ENCODE assay signal across 1 cellular context in genomic region chr16:47141773-47142468, GRCh38.
TF ChIP-seq lines count a peak whose summit lies in the region.

No MANE protein-coding gene starts in this region.

TF ChIP-seq in HepG2, 621 proteins besides CTCF, POLR2A, EP300 and RAD21 (continued from another document and continues in another):
- TF ChIP-seq DMTF1 (CRISPR knock-in tag; IDR thresholded peaks at IDR 0.05) (no peak), HMG20A (CRISPR knock-in tag; IDR thresholded peaks at IDR 0.05; ENCODE audit: borderline replicate concordance) (no peak), DNMT1 (CRISPR knock-in tag; IDR thresholded peaks at IDR 0.05) (no peak), STAG1 (CRISPR knock-in tag; IDR thresholded peaks at IDR 0.05) (peak; percentile 99), ZNF766 (CRISPR knock-in tag; IDR thresholded peaks at IDR 0.05; ENCODE audit: borderline replicate concordance) (no peak), ZNF629 (CRISPR knock-in tag; conservative IDR thresholded peaks at IDR 0.05) (no peak), PBX3 (CRISPR knock-in tag; IDR thresholded peaks at IDR 0.05; ENCODE audit: borderline replicate concordance) (no peak), HDAC1 (CRISPR knock-in tag; IDR thresholded peaks at IDR 0.05) (peak; percentile 43; the same call in 1 of the 2 replicates), SP4 (CRISPR knock-in tag; IDR thresholded peaks at IDR 0.05) (no peak), KLF15 (CRISPR knock-in tag; IDR thresholded peaks at IDR 0.05; ENCODE audit: borderline replicate concordance) (no peak), LCORL (IDR thresholded peaks at IDR 0.05) (no peak), LCORL (CRISPR knock-in tag; IDR thresholded peaks at IDR 0.05) (no peak), ZNF550 (CRISPR knock-in tag; IDR thresholded peaks at IDR 0.05; ENCODE audit: borderline replicate concordance) (no peak), SAP130 (CRISPR knock-in tag; IDR thresholded peaks at IDR 0.05; ENCODE audit: low read depth) (peak; percentile 79), ZNF850 (CRISPR knock-in tag; conservative IDR thresholded peaks at IDR 0.05) (no peak), ZNF615 (CRISPR knock-in tag; IDR thresholded peaks at IDR 0.05; ENCODE audit: borderline replicate concordance) (no peak), NAIF1 (CRISPR knock-in tag; IDR thresholded peaks at IDR 0.05; ENCODE audit: borderline replicate concordance) (no peak), ZNF337 (CRISPR knock-in tag; IDR thresholded peaks at IDR 0.05; ENCODE audit: borderline replicate concordance, low read depth) (no peak), ZNF552 (CRISPR knock-in tag; IDR thresholded peaks at IDR 0.05; ENCODE audit: borderline replicate concordance) (no peak), DPF2 (CRISPR knock-in tag; IDR thresholded peaks at IDR 0.05; ENCODE audit: borderline replicate concordance, low read depth) (no peak), HDAC6 (IDR thresholded peaks at IDR 0.05; ENCODE audit: low read depth, low read length) (no peak), ZNF549 (CRISPR knock-in tag; IDR thresholded peaks at IDR 0.05) (no peak), PRPF4 (IDR thresholded peaks at IDR 0.05; ENCODE audit: low read depth, low read length, poor library complexity, severe bottlenecking) (no peak), ZNF354B (CRISPR knock-in tag; IDR thresholded peaks at IDR 0.05) (no peak), ZIK1 (CRISPR knock-in tag; IDR thresholded peaks at IDR 0.05; ENCODE audit: borderline replicate concordance, low read depth) (no peak), AHDC1 (CRISPR knock-in tag; IDR thresholded peaks at IDR 0.05; ENCODE audit: borderline replicate concordance) (no peak), BHLHE40 (IDR thresholded peaks at IDR 0.05; ENCODE audit: low read length) (0 out of 2 replicates have a peak, but pooled peaks have one; percentile 23)
- TF ChIP-seq, protein P1, sequence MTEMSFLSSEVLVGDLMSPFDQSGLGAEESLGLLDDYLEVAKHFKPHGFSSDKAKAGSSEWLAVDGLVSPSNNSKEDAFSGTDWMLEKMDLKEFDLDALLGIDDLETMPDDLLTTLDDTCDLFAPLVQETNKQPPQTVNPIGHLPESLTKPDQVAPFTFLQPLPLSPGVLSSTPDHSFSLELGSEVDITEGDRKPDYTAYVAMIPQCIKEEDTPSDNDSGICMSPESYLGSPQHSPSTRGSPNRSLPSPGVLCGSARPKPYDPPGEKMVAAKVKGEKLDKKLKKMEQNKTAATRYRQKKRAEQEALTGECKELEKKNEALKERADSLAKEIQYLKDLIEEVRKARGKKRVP (CRISPR knock-in tag; IDR thresholded peaks at IDR 0.05), result peak in 1 of 2 experiments; percentile 10; a peak in 1 of 4 replicates
- TF ChIP-seq, protein P2, sequence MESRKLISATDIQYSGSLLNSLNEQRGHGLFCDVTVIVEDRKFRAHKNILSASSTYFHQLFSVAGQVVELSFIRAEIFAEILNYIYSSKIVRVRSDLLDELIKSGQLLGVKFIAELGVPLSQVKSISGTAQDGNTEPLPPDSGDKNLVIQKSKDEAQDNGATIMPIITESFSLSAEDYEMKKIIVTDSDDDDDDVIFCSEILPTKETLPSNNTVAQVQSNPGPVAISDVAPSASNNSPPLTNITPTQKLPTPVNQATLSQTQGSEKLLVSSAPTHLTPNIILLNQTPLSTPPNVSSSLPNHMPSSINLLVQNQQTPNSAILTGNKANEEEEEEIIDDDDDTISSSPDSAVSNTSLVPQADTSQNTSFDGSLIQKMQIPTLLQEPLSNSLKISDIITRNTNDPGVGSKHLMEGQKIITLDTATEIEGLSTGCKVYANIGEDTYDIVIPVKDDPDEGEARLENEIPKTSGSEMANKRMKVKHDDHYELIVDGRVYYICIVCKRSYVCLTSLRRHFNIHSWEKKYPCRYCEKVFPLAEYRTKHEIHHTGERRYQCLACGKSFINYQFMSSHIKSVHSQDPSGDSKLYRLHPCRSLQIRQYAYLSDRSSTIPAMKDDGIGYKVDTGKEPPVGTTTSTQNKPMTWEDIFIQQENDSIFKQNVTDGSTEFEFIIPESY (CRISPR knock-in tag; IDR thresholded peaks at IDR 0.05), result 0 out of 2 replicates have a peak, but pooled peaks have one; percentile 36
- TF ChIP-seq, protein P3, sequence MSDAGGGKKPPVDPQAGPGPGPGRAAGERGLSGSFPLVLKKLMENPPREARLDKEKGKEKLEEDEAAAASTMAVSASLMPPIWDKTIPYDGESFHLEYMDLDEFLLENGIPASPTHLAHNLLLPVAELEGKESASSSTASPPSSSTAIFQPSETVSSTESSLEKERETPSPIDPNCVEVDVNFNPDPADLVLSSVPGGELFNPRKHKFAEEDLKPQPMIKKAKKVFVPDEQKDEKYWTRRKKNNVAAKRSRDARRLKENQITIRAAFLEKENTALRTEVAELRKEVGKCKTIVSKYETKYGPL (CRISPR knock-in tag; IDR thresholded peaks at IDR 0.05), result no peak
- TF ChIP-seq, protein P4, sequence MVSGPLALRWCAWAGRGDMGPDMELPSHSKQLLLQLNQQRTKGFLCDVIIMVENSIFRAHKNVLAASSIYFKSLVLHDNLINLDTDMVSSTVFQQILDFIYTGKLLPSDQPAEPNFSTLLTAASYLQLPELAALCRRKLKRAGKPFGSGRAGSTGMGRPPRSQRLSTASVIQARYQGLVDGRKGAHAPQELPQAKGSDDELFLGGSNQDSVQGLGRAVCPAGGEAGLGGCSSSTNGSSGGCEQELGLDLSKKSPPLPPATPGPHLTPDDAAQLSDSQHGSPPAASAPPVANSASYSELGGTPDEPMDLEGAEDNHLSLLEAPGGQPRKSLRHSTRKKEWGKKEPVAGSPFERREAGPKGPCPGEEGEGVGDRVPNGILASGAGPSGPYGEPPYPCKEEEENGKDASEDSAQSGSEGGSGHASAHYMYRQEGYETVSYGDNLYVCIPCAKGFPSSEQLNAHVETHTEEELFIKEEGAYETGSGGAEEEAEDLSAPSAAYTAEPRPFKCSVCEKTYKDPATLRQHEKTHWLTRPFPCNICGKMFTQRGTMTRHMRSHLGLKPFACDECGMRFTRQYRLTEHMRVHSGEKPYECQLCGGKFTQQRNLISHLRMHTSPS (CRISPR knock-in tag; IDR thresholded peaks at IDR 0.05; ENCODE audit: low read depth), result no peak
- TF ChIP-seq, protein P5, sequence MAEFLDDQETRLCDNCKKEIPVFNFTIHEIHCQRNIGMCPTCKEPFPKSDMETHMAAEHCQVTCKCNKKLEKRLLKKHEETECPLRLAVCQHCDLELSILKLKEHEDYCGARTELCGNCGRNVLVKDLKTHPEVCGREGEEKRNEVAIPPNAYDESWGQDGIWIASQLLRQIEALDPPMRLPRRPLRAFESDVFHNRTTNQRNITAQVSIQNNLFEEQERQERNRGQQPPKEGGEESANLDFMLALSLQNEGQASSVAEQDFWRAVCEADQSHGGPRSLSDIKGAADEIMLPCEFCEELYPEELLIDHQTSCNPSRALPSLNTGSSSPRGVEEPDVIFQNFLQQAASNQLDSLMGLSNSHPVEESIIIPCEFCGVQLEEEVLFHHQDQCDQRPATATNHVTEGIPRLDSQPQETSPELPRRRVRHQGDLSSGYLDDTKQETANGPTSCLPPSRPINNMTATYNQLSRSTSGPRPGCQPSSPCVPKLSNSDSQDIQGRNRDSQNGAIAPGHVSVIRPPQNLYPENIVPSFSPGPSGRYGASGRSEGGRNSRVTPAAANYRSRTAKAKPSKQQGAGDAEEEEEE (CRISPR knock-in tag; IDR thresholded peaks at IDR 0.05; ENCODE audit: borderline replicate concordance), result no peak
- TF ChIP-seq, protein P6, sequence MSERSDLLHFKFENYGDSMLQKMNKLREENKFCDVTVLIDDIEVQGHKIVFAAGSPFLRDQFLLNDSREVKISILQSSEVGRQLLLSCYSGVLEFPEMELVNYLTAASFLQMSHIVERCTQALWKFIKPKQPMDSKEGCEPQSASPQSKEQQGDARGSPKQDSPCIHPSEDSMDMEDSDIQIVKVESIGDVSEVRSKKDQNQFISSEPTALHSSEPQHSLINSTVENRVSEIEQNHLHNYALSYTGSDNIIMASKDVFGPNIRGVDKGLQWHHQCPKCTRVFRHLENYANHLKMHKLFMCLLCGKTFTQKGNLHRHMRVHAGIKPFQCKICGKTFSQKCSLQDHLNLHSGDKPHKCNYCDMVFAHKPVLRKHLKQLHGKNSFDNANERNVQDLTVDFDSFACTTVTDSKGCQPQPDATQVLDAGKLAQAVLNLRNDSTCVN (CRISPR knock-in tag; IDR thresholded peaks at IDR 0.05; ENCODE audit: borderline replicate concordance), result peak; percentile 62; the same call in 1 of the 2 replicates
- TF ChIP-seq, protein P7, sequence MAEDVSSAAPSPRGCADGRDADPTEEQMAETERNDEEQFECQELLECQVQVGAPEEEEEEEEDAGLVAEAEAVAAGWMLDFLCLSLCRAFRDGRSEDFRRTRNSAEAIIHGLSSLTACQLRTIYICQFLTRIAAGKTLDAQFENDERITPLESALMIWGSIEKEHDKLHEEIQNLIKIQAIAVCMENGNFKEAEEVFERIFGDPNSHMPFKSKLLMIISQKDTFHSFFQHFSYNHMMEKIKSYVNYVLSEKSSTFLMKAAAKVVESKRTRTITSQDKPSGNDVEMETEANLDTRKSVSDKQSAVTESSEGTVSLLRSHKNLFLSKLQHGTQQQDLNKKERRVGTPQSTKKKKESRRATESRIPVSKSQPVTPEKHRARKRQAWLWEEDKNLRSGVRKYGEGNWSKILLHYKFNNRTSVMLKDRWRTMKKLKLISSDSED (CRISPR knock-in tag; IDR thresholded peaks at IDR 0.05), result no peak
